In the genomic region with DNA sequence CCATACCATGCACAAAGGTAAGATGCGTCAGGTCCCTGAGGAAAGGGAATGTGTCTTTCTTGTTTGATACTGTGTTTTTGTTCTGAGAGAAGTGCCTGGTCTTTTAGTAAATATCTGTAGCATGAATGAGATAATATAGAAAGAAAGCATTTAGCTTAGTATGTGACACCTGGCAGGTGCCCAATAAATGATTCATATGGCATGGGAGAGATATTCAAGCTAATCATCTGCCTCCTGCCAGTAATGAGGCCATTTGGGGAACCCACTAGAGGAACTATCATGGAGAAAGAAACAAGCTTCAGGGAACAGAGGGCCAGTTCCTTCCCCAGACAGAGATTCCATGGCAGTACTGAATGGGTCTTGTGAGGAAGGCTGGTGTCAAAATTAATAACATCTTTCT, we compare ENCODE assay signal across 17 cellular contexts.
DNase-seq lines count a peak whose midpoint lies in the region; ATAC-seq and TF ChIP-seq lines count a peak whose summit lies in the region.
"Had no signal": no experiment of that assay in that cellular context is flagged by ENCODE, and none has a peak within 500 bp of the region (broad histone marks: within the 10 kb centered on the region; RNA-seq: fewer than 3 reads in every experiment).

No MANE protein-coding gene starts in this region.

- H3K27me3 Mint-ChIP-seq in HFFc6 (ENCODE audit: insufficient read depth), result no peaks in the 10 kb centered on the region; the same call in 1 of the 2 replicates
- H3K27me3 Mint-ChIP-seq in stimulated activated naive B cell treated with anti-CD40 and anti-IgM and Interleukin-4, amounts not matched to agents 10 μg/mL and 1 μg/mL and 100 μg/mL, for 72 hours, result no peaks in the 10 kb centered on the region

- no peaks in the 10 kb centered on the region for H3K27me3 ChIP-seq in H7 (ENCODE audit: control insufficient read depth, insufficient read depth, low read length)
- H3K27me3 ChIP-seq: sigmoid colon, uterus had no signal

- peaks cover 9% of the 10 kb centered on the region for H3K4me1 Mint-ChIP-seq in HFFc6 (ENCODE audit: low read depth)
- no peaks in the 10 kb centered on the region for H3K4me1 Mint-ChIP-seq in stimulated activated naive B cell treated with anti-CD40 and anti-IgM and Interleukin-4, amounts not matched to agents 10 μg/mL and 1 μg/mL and 100 μg/mL, for 72 hours
- H3K4me1 Mint-ChIP-seq: activated naive CD8-positive, alpha-beta T cell treated with anti-CD3 and anti-CD28 coated beads, Interleukin-2, amount 50 U/mL, for 24 hours had no signal

- peaks cover 11% of the 10 kb centered on the region for H3K36me3 Mint-ChIP-seq in HFFc6 (ENCODE audit: low read depth)
- H3K36me3 Mint-ChIP-seq in stimulated activated naive B cell treated with anti-CD40 and anti-IgM and Interleukin-4, amounts not matched to agents 10 μg/mL and 1 μg/mL and 100 μg/mL, for 72 hours, result no peaks in the 10 kb centered on the region

- no peaks in the 10 kb centered on the region for H3K36me3 ChIP-seq in H7 (replicated peaks; ENCODE audit: control insufficient read depth, insufficient read depth, low read length)
- H3K36me3 ChIP-seq: lower lobe of right lung, sigmoid colon, uterus had no signal

- DNase-seq in AG20443 (ENCODE audit: low spot score) (peak; percentile 8), HFFc6 (peak; percentile 57), amniotic epithelial cell (ENCODE audit: low read depth) (peak; percentile 49), fibroblast of the aortic adventitia (ENCODE audit: low read depth) (peak; percentile 68), SIG-M5 treated with dmso at 0.1 percent for 504 hours (lab: John Stamatoyannopoulos, UW; ENCODE audit: unreplicated experiment) (no peak), posterior vena cava (ENCODE audit: low spot score) (no peak), H7 (no peak)
- DNase-seq in stimulated activated naive B cell treated with anti-CD40 and anti-IgM and Interleukin-4, amounts not matched to agents 10 μg/mL and 1 μg/mL and 100 μg/mL, for 72 hours, result no peak
- DNase-seq: activated CD4-positive, CD25-positive, alpha-beta regulatory T cell; activated naive CD8-positive, alpha-beta T cell treated with anti-CD3 and anti-CD28 coated beads, Interleukin-2, amount 50 U/mL, for 24 hours; Caco-2; lower lobe of right lung; NCI-H1092; Right ventricle myocardium superior; sigmoid colon; stimulated activated CD4-positive, alpha-beta T cell treated with anti-CD3 and anti-CD28 coated beads, Interleukin-2, amount 100 ng/mL, for 24 hours; uterus had no signal

- ATAC-seq in stimulated activated naive B cell treated with anti-CD40 and anti-IgM and Interleukin-4, amounts not matched to agents 10 μg/mL and 1 μg/mL and 100 μg/mL, for 72 hours (replicated peaks), result no peak
- ATAC-seq: activated naive CD8-positive, alpha-beta T cell treated with anti-CD3 and anti-CD28 coated beads, Interleukin-2, amount 50 U/mL, for 24 hours; lower lobe of right lung had no signal

- H3K4me3 Mint-ChIP-seq in HFFc6, result peak overlapping the region; percentile 9; the same call in 1 of the 2 replicates
- no peak overlapping the region for H3K4me3 Mint-ChIP-seq in stimulated activated naive B cell treated with anti-CD40 and anti-IgM and Interleukin-4, amounts not matched to agents 10 μg/mL and 1 μg/mL and 100 μg/mL, for 72 hours
- H3K4me3 Mint-ChIP-seq: activated naive CD8-positive, alpha-beta T cell treated with anti-CD3 and anti-CD28 coated beads, Interleukin-2, amount 50 U/mL, for 24 hours had no signal

- H3K9me3 Mint-ChIP-seq in HFFc6, result peaks cover 5% of the 10 kb centered on the region
- peaks cover 4 to 8% of the 10 kb centered on the region in 2 donors for H3K9me3 Mint-ChIP-seq in stimulated activated naive B cell treated with anti-CD40 and anti-IgM and Interleukin-4, amounts not matched to agents 10 μg/mL and 1 μg/mL and 100 μg/mL, for 72 hours

- intact Hi-C loops in posterior vena cava (cut with DNase I), result no loop called here

- H3K4me3 ChIP-seq in fibroblast of the aortic adventitia (ENCODE audit: low read depth, low read length) (no peak overlapping the region), H7 (ENCODE audit: insufficient read depth, low read depth, low read length) (no peak overlapping the region)
- H3K4me3 ChIP-seq: lower lobe of right lung, sigmoid colon, uterus had no signal

- no peak overlapping the region; the same call in 1 of the 2 replicates for H3K27ac Mint-ChIP-seq in HFFc6
- no peak overlapping the region for H3K27ac Mint-ChIP-seq in stimulated activated naive B cell treated with anti-CD40 and anti-IgM and Interleukin-4, amounts not matched to agents 10 μg/mL and 1 μg/mL and 100 μg/mL, for 72 hours
- H3K27ac Mint-ChIP-seq: activated naive CD8-positive, alpha-beta T cell treated with anti-CD3 and anti-CD28 coated beads, Interleukin-2, amount 50 U/mL, for 24 hours had no signal

- TF ChIP-seq CTCF in HFFc6 (IDR thresholded peaks at IDR 0.05), result no peak
- TF ChIP-seq CTCF in fibroblast of the aortic adventitia (IDR thresholded peaks at IDR 0.05; ENCODE audit: insufficient read depth, low read length), result no peak

Comparison
In these comparisons a context has a peak if more than half of its experiments do, and no peak if none do; other contexts are left out.
1. DNase-seq: peak in AG20443 (single experiment), HFFc6 (single experiment), amniotic epithelial cell (single experiment) and fibroblast of the aortic adventitia (single experiment); none in SIG-M5 treated with dmso at 0.1 percent for 504 hours (single experiment), posterior vena cava (single experiment), H7 (single experiment) and stimulated activated naive B cell treated with anti-CD40 and anti-IgM and Interleukin-4, amounts not matched to agents 10 μg/mL and 1 μg/mL and 100 μg/mL, for 72 hours (single experiment).